Comparison of ENCODE assay signal across 8 cellular contexts in the genomic region with DNA sequence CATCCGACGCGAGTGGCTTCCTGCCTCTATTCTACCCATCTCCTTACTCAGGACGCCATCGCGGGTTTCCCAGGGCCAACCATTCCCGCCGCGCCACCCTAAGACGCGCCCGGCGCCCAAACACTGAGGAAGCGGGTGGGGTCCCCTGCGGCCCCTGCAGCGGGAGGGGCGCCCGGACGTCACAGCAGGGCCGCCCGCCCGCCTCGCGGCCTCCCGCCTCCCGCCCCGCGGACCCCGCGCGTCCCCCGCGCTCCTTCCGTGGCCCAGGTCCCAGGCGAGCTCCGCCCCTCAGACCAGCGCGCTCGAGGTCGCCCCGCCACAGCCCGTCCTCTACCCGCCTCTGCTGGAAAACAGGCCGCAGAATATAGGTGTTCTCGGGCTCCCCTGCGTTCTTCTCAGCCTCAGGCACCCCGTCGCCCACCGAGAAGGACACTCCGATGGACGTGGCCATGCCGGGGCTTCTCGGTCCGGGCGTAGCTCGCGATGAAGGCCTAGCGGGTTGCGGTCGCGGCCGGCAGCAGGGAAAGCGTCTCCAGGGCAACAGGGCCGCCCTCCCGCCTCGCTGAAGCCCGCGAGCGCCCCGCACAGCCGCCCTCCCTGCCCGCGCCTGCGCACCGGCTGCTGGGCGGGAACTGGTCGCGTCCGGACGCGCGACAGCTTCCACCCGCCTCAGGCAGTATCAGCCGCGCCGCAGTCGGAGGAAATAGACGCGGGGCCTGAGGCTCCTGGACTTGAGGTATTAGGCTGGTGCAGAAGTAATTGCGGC. TPM values are rescaled to one million over a fixed set of nuclear protein-coding genes. Genes with fewer than 3 reads are reported as not detected.
DNase-seq lines count a peak whose midpoint lies in the region; ATAC-seq and TF ChIP-seq lines count a peak whose summit lies in the region.

DYNLT2B (minus strand) TSS at position 539 of the 766 bp plus-strand sequence; CDS start at position 451, 88 bp downstream.

- no peaks in the 10 kb centered on the region for H3K27me3 Mint-ChIP-seq in Caco-2 (ENCODE audit: insufficient read depth, unreplicated experiment)
- H3K27me3 Mint-ChIP-seq in endothelial cell (ENCODE audit: unreplicated experiment): peaks cover 6% of the 10 kb centered on the region

- H3K27ac Mint-ChIP-seq in Caco-2 (ENCODE audit: unreplicated experiment) (peak within 1 kb of the TSS; percentile 95), endothelial cell (ENCODE audit: unreplicated experiment) (peak within 1 kb of the TSS; percentile 96)

- intact Hi-C loops in Caco-2 (cut with micrococcal nuclease; ENCODE audit: unreplicated experiment): no loop called here

- TF ChIP-seq CTCF in Caco-2 (IDR thresholded peaks at IDR 0.05; ENCODE audit: insufficient read depth in 1 of 2, low read depth in 1 of 2, low read length in 1 of 2, severe bottlenecking in 1 of 2, unreplicated experiment in 1 of 2): no peak
- no peak for TF ChIP-seq CTCF in endothelial cell (IDR thresholded peaks at IDR 0.05; ENCODE audit: unreplicated experiment)

- no peaks in the 10 kb centered on the region for H3K9me3 ChIP-seq in Caco-2

- H3K9me3 Mint-ChIP-seq in Caco-2 (ENCODE audit: unreplicated experiment) (no peaks in the 10 kb centered on the region), endothelial cell (ENCODE audit: unreplicated experiment) (no peaks in the 10 kb centered on the region)

- peak within 1 kb of the TSS; percentile 85 for H3K4me3 Mint-ChIP-seq in Caco-2 (ENCODE audit: unreplicated experiment)
- peak within 1 kb of the TSS; percentile 93 for H3K4me3 Mint-ChIP-seq in endothelial cell (ENCODE audit: unreplicated experiment)

- H3K4me3 ChIP-seq in Caco-2 (ENCODE audit: low read depth, low read length): peak within 1 kb of the TSS; percentile 98

- no peaks in the 10 kb centered on the region for H3K36me3 ChIP-seq in Caco-2 (ENCODE audit: control insufficient read depth, insufficient read depth, low read length)

- no peaks in the 10 kb centered on the region for H3K27me3 ChIP-seq in Caco-2 (replicated peaks; ENCODE audit: control insufficient read depth, insufficient read depth, low read length)

- no peaks in the 10 kb centered on the region for H3K4me1 Mint-ChIP-seq in Caco-2 (ENCODE audit: low read depth, unreplicated experiment)
- H3K4me1 Mint-ChIP-seq in endothelial cell (ENCODE audit: unreplicated experiment): peaks cover 13% of the 10 kb centered on the region

- no TSS peak for BruUV-seq in Caco-2 (replicated peaks; lab: Mats Ljungman, UMichigan)

- CTCF ChIA-PET in Caco-2 (lab: Charles Lee): interaction anchor here (0.6 kb wide), 2 partner anchors 14 to 59 kb away, joined by 3 to 5 read pairs; no protein-coding TSS in a partner anchor

- POLR2A ChIA-PET in Caco-2 (lab: Charles Lee): interaction anchor here (0.6 to 1.2 kb wide), 6 partner anchors 14 to 251 kb away, joined by 3 to 5 read pairs (median 4); partner anchors contain the start of gene PCYT1A

- H3K4me1 ChIP-seq in Caco-2: no peaks in the 10 kb centered on the region

- H3K36me3 Mint-ChIP-seq in Caco-2 (ENCODE audit: insufficient read depth, unreplicated experiment) (peaks cover 5% of the 10 kb centered on the region), endothelial cell (ENCODE audit: low read depth, unreplicated experiment) (peaks cover 9% of the 10 kb centered on the region)

- DNase-seq in Caco-2 (peak; percentile 89 to 92), HUDEP-2 (lab: John Stamatoyannopoulos, UW; ENCODE audit: unreplicated experiment in 76 of 76) (peak in 74 of 76 experiments; percentile 42 to 91 (median 80)), NOMO-1 treated with dmso at 0.1 percent for 144 hours (lab: John Stamatoyannopoulos, UW; ENCODE audit: unreplicated experiment) (peak; percentile 94), endothelial cell (ENCODE audit: low spot score) (peak; percentile 92), middle frontal gyrus (ENCODE audit: extremely low spot score, low spot score) (peak; percentile 82)
- peak; percentile 63 for DNase-seq in activated CD8-positive, alpha-beta memory T cell treated with anti-CD3 and anti-CD28 coated beads, Interleukin-2, amount 50 U/mL, for 24 hours (ENCODE audit: extremely low read depth)
- DNase-seq in stimulated activated CD8-positive, alpha-beta memory T cell treated with anti-CD3 and anti-CD28 coated beads, Interleukin-2, amount 100 ng/mL, for 1 hour (ENCODE audit: low read depth in 2 of 2): peak; percentile 63 to 76

- peak; percentile 76 for ATAC-seq in GM21367 (IDR thresholded peaks at IDR 0.05; ENCODE audit: unreplicated experiment)

RNA-seq across cellular contexts. Expression of gene DYNLT2B, which starts in this region (rescaled TPM):
- total RNA-seq in Caco-2 (2022): 10.8 and 12.1 TPM in 2 replicates
- total RNA-seq in endothelial cell (ENCODE audit: unreplicated experiment): 19.0 TPM

Comparison
In these comparisons a context has a peak if more than half of its experiments do, and no peak if none do; other contexts are left out.
1. Peak in every context shown above with its lines: DNase-seq, ATAC-seq and H3K4me3 ChIP-seq.